20 cellular contexts compared by ENCODE assay signal in the genomic region with DNA sequence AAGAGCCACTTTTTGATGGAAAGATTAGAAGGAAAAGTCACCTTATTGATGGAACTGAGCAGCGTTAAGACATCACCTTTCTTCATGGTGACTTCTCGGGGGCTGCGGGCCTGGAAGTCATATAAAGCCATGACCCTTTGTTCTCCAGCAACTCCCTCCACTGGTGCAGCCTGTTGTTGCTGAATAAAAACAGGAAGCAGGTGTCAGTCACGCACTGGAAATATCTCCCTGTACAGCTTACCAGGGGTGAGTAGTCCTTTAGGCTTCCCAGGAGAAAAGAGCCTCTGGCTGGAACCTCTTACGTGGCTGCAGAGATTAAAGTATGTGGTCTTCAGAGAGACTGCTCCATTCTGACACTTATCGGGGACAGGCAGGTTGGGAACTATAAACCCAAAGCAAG. TPM values are rescaled to one million over a fixed set of nuclear protein-coding genes. Genes with fewer than 3 reads are reported as not detected.
DNase-seq lines count a peak whose midpoint lies in the region; ATAC-seq and TF ChIP-seq lines count a peak whose summit lies in the region.
"Had no signal": no experiment of that assay in that cellular context is flagged by ENCODE, and none has a peak within 500 bp of the region (broad histone marks: within the 10 kb centered on the region; RNA-seq: fewer than 3 reads in every experiment).

No MANE protein-coding gene starts in this region.

- no peaks in the 10 kb centered on the region for H3K79me2 ChIP-seq in OCI-LY3 (ENCODE audit: low read length)

- H3K27me3 ChIP-seq in BLaER1 treated with 17β-estradiol and CSF1 and Interleukin-3, amounts not matched to agents 10 nM and 100 nM: no peaks in the 10 kb centered on the region
- no peaks in the 10 kb centered on the region for H3K27me3 ChIP-seq in HL-60 (ENCODE audit: insufficient read depth, poor library complexity, severe bottlenecking)
- no peaks in the 10 kb centered on the region for H3K27me3 ChIP-seq in OCI-LY3 (ENCODE audit: low read depth, low read length)
- no peaks in the 10 kb centered on the region for H3K27me3 ChIP-seq in endodermal cell (ENCODE audit: control insufficient read depth, insufficient read depth, low read length, poor library complexity, severe bottlenecking)
- H3K27me3 ChIP-seq: adrenal gland, suprapubic skin had no signal

- no peaks in the 10 kb centered on the region for H3K36me3 Mint-ChIP-seq in endodermal cell (ENCODE audit: low read depth)

- peak overlapping the region; percentile 7 for H3K27ac Mint-ChIP-seq in endodermal cell

- H3K9me3 Mint-ChIP-seq in endodermal cell: no peaks in the 10 kb centered on the region

- peak; percentile 8 to 83 for DNase-seq in HL-60 (ENCODE audit: low read depth in 1 of 2, low spot score in 1 of 2)
- peak; percentile 45 for DNase-seq in endodermal cell
- DNase-seq in NCI-H187 treated with DMSO at 0.1 percent for 48 hours (lab: John Stamatoyannopoulos, UW): no peak
- no peak for DNase-seq in NCI-H345 treated with DMSO at 0.1 percent for 48 hours (lab: John Stamatoyannopoulos, UW; ENCODE audit: unreplicated experiment)
- DNase-seq: DMS79, head of caudate nucleus, MM.1S, NCI-H345, posterior cingulate gyrus, T-helper 2 cell had no signal

- no peaks in the 10 kb centered on the region for H3K9me3 ChIP-seq in BLaER1 treated with 17β-estradiol and CSF1 and Interleukin-3, amounts not matched to agents 10 nM and 100 nM (replicated peaks in 1 of 11)
- H3K9me3 ChIP-seq in OCI-LY3 (ENCODE audit: insufficient read depth, low read length): no peaks in the 10 kb centered on the region
- H3K9me3 ChIP-seq in endodermal cell (ENCODE audit: control insufficient read depth, low read length): no peaks in the 10 kb centered on the region
- H3K9me3 ChIP-seq: adrenal gland, suprapubic skin had no signal

- peak overlapping the region in 1 of 10 experiments; percentile 3; a peak in 1 of 20 replicates for H3K4me3 ChIP-seq in BLaER1 treated with 17β-estradiol and CSF1 and Interleukin-3, amounts not matched to agents 10 nM and 100 nM
- H3K4me3 ChIP-seq in HL-60 (replicated peaks; ENCODE audit: insufficient read depth, low read length): no peak overlapping the region
- no peak overlapping the region for H3K4me3 ChIP-seq in OCI-LY3 (ENCODE audit: low read length)
- H3K4me3 ChIP-seq in endodermal cell (ENCODE audit: low read length): no peak overlapping the region
- H3K4me3 ChIP-seq: adrenal gland, suprapubic skin had no signal

- H3K27ac ChIP-seq in BLaER1 treated with 17β-estradiol and CSF1 and Interleukin-3, amounts not matched to agents 10 nM and 100 nM: peak overlapping the region in 9 of 11 experiments; percentile 39 to 79 (median 73); a peak in 20 of 22 replicates
- peak overlapping the region; percentile 32 for H3K27ac ChIP-seq in HL-60 (replicated peaks)
- H3K27ac ChIP-seq in OCI-LY3 (ENCODE audit: low read length): no peak overlapping the region
- H3K27ac ChIP-seq in endodermal cell (ENCODE audit: low read depth, low read length): no peak overlapping the region
- H3K27ac ChIP-seq: adrenal gland, suprapubic skin had no signal

- H2AFZ ChIP-seq in OCI-LY3 (ENCODE audit: low read depth, low read length): peak overlapping the region; percentile 23; the same call in 1 of the 2 replicates

- H3K9ac ChIP-seq in BLaER1 treated with 17β-estradiol and CSF1 and Interleukin-3, amounts not matched to agents 10 nM and 100 nM: peak overlapping the region in 9 of 11 experiments; percentile 18 to 64 (median 53); a peak in 13 of 22 replicates
- H3K9ac ChIP-seq in OCI-LY3 (ENCODE audit: low read length) (no peak overlapping the region), endodermal cell (ENCODE audit: extremely low read depth, low read length, poor library complexity, severe bottlenecking) (no peak overlapping the region)

- H4K20me1 ChIP-seq in BLaER1 treated with 17β-estradiol and CSF1 and Interleukin-3, amounts not matched to agents 10 nM and 100 nM: no peaks in the 10 kb centered on the region
- no peaks in the 10 kb centered on the region for H4K20me1 ChIP-seq in OCI-LY3 (ENCODE audit: insufficient read depth, low read length)

- H3K36me3 ChIP-seq in BLaER1 treated with 17β-estradiol and CSF1 and Interleukin-3, amounts not matched to agents 10 nM and 100 nM: no peaks in the 10 kb centered on the region
- H3K36me3 ChIP-seq in OCI-LY3 (replicated peaks; ENCODE audit: low read depth, low read length): no peaks in the 10 kb centered on the region
- no peaks in the 10 kb centered on the region for H3K36me3 ChIP-seq in endodermal cell (ENCODE audit: control insufficient read depth, insufficient read depth, low read length)
- H3K36me3 ChIP-seq: adrenal gland, suprapubic skin had no signal

- H3K4me3 Mint-ChIP-seq in endodermal cell: no peak overlapping the region

- peaks cover 17 to 46% (median 38%) of the 10 kb centered on the region in 10 experiments for H3K4me1 ChIP-seq in BLaER1 treated with 17β-estradiol and CSF1 and Interleukin-3, amounts not matched to agents 10 nM and 100 nM
- no peaks in the 10 kb centered on the region for H3K4me1 ChIP-seq in OCI-LY3 (ENCODE audit: low read length)
- no peaks in the 10 kb centered on the region for H3K4me1 ChIP-seq in endodermal cell (ENCODE audit: control insufficient read depth, insufficient read depth, low read length)
- H3K4me1 ChIP-seq: adrenal gland, suprapubic skin had no signal

- peak overlapping the region; percentile 51 to 83 (median 67) for H3K4me2 ChIP-seq in BLaER1 treated with 17β-estradiol and CSF1 and Interleukin-3, amounts not matched to agents 10 nM and 100 nM
- H3K4me2 ChIP-seq in OCI-LY3 (ENCODE audit: low read length): no peak overlapping the region

- ATAC-seq in GM19328 (IDR thresholded peaks at IDR 0.05; ENCODE audit: unreplicated experiment) (no peak), HG03108 (IDR thresholded peaks at IDR 0.05; ENCODE audit: unreplicated experiment) (no peak)

- H3K4me1 Mint-ChIP-seq in endodermal cell: no peaks in the 10 kb centered on the region

- no peaks in the 10 kb centered on the region for H3K27me3 Mint-ChIP-seq in endodermal cell (ENCODE audit: insufficient read depth)

- no peak for TF ChIP-seq CTCF in HL-60 (IDR thresholded peaks at IDR 0.05; ENCODE audit: insufficient read depth, low read length)
- no peak for TF ChIP-seq CTCF in OCI-LY3 (IDR thresholded peaks at IDR 0.05; ENCODE audit: low read depth, low read length)
- TF ChIP-seq CTCF in endodermal cell (conservative IDR thresholded peaks at IDR 0.05): no peak

- WGBS in endodermal cell (ENCODE audit: insufficient coverage in 1 of 2, insufficient read length in 1 of 2), 2 experiments: 87 to 94% methylated on average over 3 to 6 of the region's 6 CpGs

RNA-seq across cellular contexts. Expression of a gene that starts 31.9 kb away (rescaled TPM):
- total RNA-seq in endodermal cell: not detected
- not detected for polyA plus RNA-seq in endodermal cell (2013, experiment 1 of 2)
- not detected for polyA plus RNA-seq in endodermal cell (2013, experiment 2 of 2)
- total RNA-seq: kidney epithelial cell, RPMI7951 had no signal

RNA-seq across cellular contexts. Expression of a gene that starts 45.9 kb away (rescaled TPM):
- not detected for total RNA-seq in endodermal cell
- polyA plus RNA-seq in endodermal cell (2013, experiment 1 of 2): not detected
- not detected for polyA plus RNA-seq in endodermal cell (2013, experiment 2 of 2)
- total RNA-seq: adrenal gland, cerebellum, kidney epithelial cell, RPMI7951, suprapubic skin had no signal
- polyA plus RNA-seq: adrenal gland, esophagus had no signal

RNA-seq across cellular contexts. Expression of a gene that starts 49.5 kb away (rescaled TPM):
- not detected for total RNA-seq in endodermal cell
- polyA plus RNA-seq in endodermal cell (2013, experiment 1 of 2): not detected
- polyA plus RNA-seq in endodermal cell (2013, experiment 2 of 2): not detected
- total RNA-seq: adrenal gland, cerebellum, kidney epithelial cell, RPMI7951, suprapubic skin had no signal
- polyA plus RNA-seq: adrenal gland, esophagus had no signal

Comparison
In these comparisons a context has a peak if more than half of its experiments do, and no peak if none do; other contexts are left out.
1. H3K27ac ChIP-seq: peak in BLaER1 treated with 17β-estradiol and CSF1 and Interleukin-3, amounts not matched to agents 10 nM and 100 nM (9 of 11) and HL-60 (single experiment); none in OCI-LY3 (single experiment) and endodermal cell (single experiment).
2. H3K9ac ChIP-seq: peak in BLaER1 treated with 17β-estradiol and CSF1 and Interleukin-3, amounts not matched to agents 10 nM and 100 nM (9 of 11); none in OCI-LY3 (single experiment) and endodermal cell (single experiment).
3. DNase-seq: peak in HL-60 (2 of 2) and endodermal cell (single experiment); none in NCI-H187 treated with DMSO at 0.1 percent for 48 hours (single experiment) and NCI-H345 treated with DMSO at 0.1 percent for 48 hours (single experiment).